Comparison of ENCODE assay signal across 5 cellular contexts in genomic region chr20:36675545-36675944, GRCh38. TPM values are rescaled to one million over a fixed set of nuclear protein-coding genes. Genes with fewer than 3 reads are reported as not detected.
"Had no signal": no experiment of that assay in that cellular context is flagged by ENCODE, and none has a peak within 500 bp of the region (broad histone marks: within the 10 kb centered on the region; RNA-seq: fewer than 3 reads in every experiment).

No MANE protein-coding gene starts in this region.

RNA-seq across cellular contexts. Expression of gene SLA2, which starts 29.5 kb away (rescaled TPM):
- total RNA-seq: chondrocyte, dermis microvascular lymphatic vessel endothelial cell, gastrocnemius medialis, glomerular endothelial cell, lung microvascular endothelial cell had no signal
